22 cellular contexts compared by ENCODE assay signal in the genomic region with DNA sequence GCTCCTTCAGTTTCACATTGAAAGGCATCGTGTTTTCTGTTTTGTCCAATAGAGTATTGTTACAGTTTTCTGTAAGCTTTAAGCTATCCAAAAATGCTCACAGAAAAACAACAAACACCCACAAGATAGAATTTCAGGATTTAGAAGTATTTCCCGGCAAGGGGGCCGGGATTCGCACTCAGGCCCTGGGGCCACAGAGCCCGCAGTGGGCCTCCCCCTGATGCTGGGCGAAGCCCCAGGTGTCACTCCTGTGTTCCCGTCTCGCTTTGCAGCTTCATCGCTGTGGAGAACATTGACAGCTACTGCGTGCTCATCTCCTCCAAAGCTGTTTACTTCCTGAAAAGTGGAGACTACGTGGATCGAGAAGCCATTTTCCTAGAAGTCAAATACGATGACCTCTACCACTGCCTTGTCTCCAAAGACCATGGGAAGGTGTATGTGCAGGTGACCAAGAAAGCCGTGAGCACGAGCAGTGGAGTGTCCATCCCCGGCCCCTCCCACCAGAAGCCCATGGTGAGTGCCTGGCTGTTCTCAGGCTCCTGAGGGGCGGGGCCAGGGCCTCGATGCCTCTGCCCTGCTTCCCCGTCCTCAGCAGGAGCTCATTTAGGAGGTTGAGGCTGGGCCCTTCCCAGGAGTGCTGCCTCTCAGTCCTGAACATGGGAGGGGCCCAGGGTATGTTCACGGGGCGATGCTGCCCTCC.
DNase-seq lines count a peak whose midpoint lies in the region; ATAC-seq and TF ChIP-seq lines count a peak whose summit lies in the region.
"Had no signal": no experiment of that assay in that cellular context is flagged by ENCODE, and none has a peak within 500 bp of the region (broad histone marks: within the 10 kb centered on the region; RNA-seq: fewer than 3 reads in every experiment).

No MANE protein-coding gene starts in this region.

- H3K79me2 ChIP-seq in GM23338 (replicated peaks; ENCODE audit: insufficient read depth) = no peaks in the 10 kb centered on the region

- no peaks in the 10 kb centered on the region; the same call in 1 of the 2 replicates for H3K36me3 ChIP-seq in GM23338 (ENCODE audit: insufficient read depth)
- H3K36me3 ChIP-seq in gastroesophageal sphincter = peaks cover 0 to 40% of the 10 kb centered on the region in 2 donors
- H3K36me3 ChIP-seq in lower lobe of right lung = peaks cover 43% of the 10 kb centered on the region
- H3K36me3 ChIP-seq in right atrium auricular region = peaks cover 21% of the 10 kb centered on the region
- H3K36me3 ChIP-seq: BE2C, HAP-1 had no signal

- no peak for DNase-seq in GM23338 (ENCODE audit: low spot score)
- DNase-seq in activated CD8-positive, alpha-beta T cell treated with anti-CD3 and anti-CD28 coated beads, Interleukin-2, amount 10 ng/mL, durations not matched to agents 7 days and 5 days = no peak
- no peak for DNase-seq in stimulated activated naive CD8-positive, alpha-beta T cell treated with anti-CD3 and anti-CD28 coated beads, Interleukin-15, amount 100 ng/mL, for 72 hours
- DNase-seq in Kasumi-1 (lab: John Stamatoyannopoulos, UW) = no peak
- DNase-seq in lower lobe of right lung = no peak
- DNase-seq in right atrium auricular region (ENCODE audit: low spot score) = no peak
- DNase-seq: BE2C, COR-L47, DMS79, MM.1S, NCI-H1048, NCI-H1417 treated with DMSO at 0.1 percent for 48 hours, NCI-H187, NCI-H446 treated with DMSO at 0.1 percent for 48 hours, NCI-H526 treated with DMSO at 0.1 percent for 48 hours, OCI-M1 had no signal

- H3K27ac ChIP-seq in GM23338 (ENCODE audit: low read depth) (no peak overlapping the region), gastroesophageal sphincter (peak overlapping the region in 3 of 4 donors; percentile 35 to 52 (median 40)), lower lobe of right lung (no peak overlapping the region), right atrium auricular region (no peak overlapping the region)
- H3K27ac ChIP-seq: HL-60 had no signal

- ATAC-seq in GM23338 = peak; percentile 20; the same call in 2 of the 3 replicates
- ATAC-seq in activated CD8-positive, alpha-beta T cell treated with anti-CD3 and anti-CD28 coated beads, Interleukin-2, amount 10 ng/mL, durations not matched to agents 7 days and 5 days = no peak
- no peak for ATAC-seq in gastroesophageal sphincter
- no peak for ATAC-seq in stimulated activated naive CD8-positive, alpha-beta T cell treated with anti-CD3 and anti-CD28 coated beads, Interleukin-15, amount 100 ng/mL, for 72 hours
- ATAC-seq in lower lobe of right lung = no peak
- ATAC-seq: HepG2, K562, Right ventricle myocardium inferior had no signal

- H3K27me3 ChIP-seq in GM23338 (ENCODE audit: insufficient read depth) (no peaks in the 10 kb centered on the region), gastroesophageal sphincter (no peaks in the 10 kb centered on the region), lower lobe of right lung (ENCODE audit: low read depth) (no peaks in the 10 kb centered on the region), right atrium auricular region (no peaks in the 10 kb centered on the region)
- H3K27me3 ChIP-seq: BE2C had no signal

- peaks cover 12% of the 10 kb centered on the region for H3K27me3 Mint-ChIP-seq in GM23338 (ENCODE audit: insufficient read depth, low read depth, poor library complexity)
- H3K27me3 Mint-ChIP-seq in activated CD8-positive, alpha-beta T cell treated with anti-CD3 and anti-CD28 coated beads, Interleukin-2, amount 10 ng/mL, durations not matched to agents 7 days and 5 days (ENCODE audit: low read depth) = no peaks in the 10 kb centered on the region
- no peaks in the 10 kb centered on the region for H3K27me3 Mint-ChIP-seq in stimulated activated naive CD8-positive, alpha-beta T cell treated with anti-CD3 and anti-CD28 coated beads, Interleukin-15, amount 100 ng/mL, for 72 hours

- H3K9me3 ChIP-seq in gastroesophageal sphincter (no peaks in the 10 kb centered on the region), lower lobe of right lung (no peaks in the 10 kb centered on the region), right atrium auricular region (no peaks in the 10 kb centered on the region)
- H3K9me3 ChIP-seq: BE2C, HAP-1 had no signal

- H3K4me2 ChIP-seq in GM23338 = no peak overlapping the region

- H3K4me3 Mint-ChIP-seq in GM23338 = no peak overlapping the region
- no peak overlapping the region for H3K4me3 Mint-ChIP-seq in activated CD8-positive, alpha-beta T cell treated with anti-CD3 and anti-CD28 coated beads, Interleukin-2, amount 10 ng/mL, durations not matched to agents 7 days and 5 days
- H3K4me3 Mint-ChIP-seq in stimulated activated naive CD8-positive, alpha-beta T cell treated with anti-CD3 and anti-CD28 coated beads, Interleukin-15, amount 100 ng/mL, for 72 hours = no peak overlapping the region

- no peak for TF ChIP-seq CTCF in GM23338 (conservative IDR thresholded peaks at IDR 0.05; ENCODE audit: low read depth in 2 of 2)
- no peak for TF ChIP-seq CTCF in gastroesophageal sphincter (IDR thresholded peaks at IDR 0.05)
- no peak for TF ChIP-seq CTCF in lower lobe of right lung (IDR thresholded peaks at IDR 0.05)
- no peak for TF ChIP-seq CTCF in right atrium auricular region (IDR thresholded peaks at IDR 0.05)

- TF ChIP-seq EP300 in gastroesophageal sphincter (IDR thresholded peaks at IDR 0.05) = no peak

- WGBS in gastroesophageal sphincter (ENCODE audit: low coverage in 1 of 2), 2 donors = 80 to 94% methylated on average over 1 to 8 of the region's 21 CpGs

- no peak overlapping the region for H3K27ac Mint-ChIP-seq in GM23338
- peak overlapping the region; percentile 27 for H3K27ac Mint-ChIP-seq in activated CD8-positive, alpha-beta T cell treated with anti-CD3 and anti-CD28 coated beads, Interleukin-2, amount 10 ng/mL, durations not matched to agents 7 days and 5 days
- H3K27ac Mint-ChIP-seq in stimulated activated naive CD8-positive, alpha-beta T cell treated with anti-CD3 and anti-CD28 coated beads, Interleukin-15, amount 100 ng/mL, for 72 hours = peak overlapping the region; percentile 72 to 85

- TF ChIP-seq POLR2A in gastroesophageal sphincter (IDR thresholded peaks at IDR 0.05) = no peak

- intact Hi-C loops in lower lobe of right lung (cut with DNase I) = no loop called here

- no peaks in the 10 kb centered on the region; the same call in 2 of the 3 replicates for H3K9me3 Mint-ChIP-seq in GM23338
- H3K9me3 Mint-ChIP-seq in activated CD8-positive, alpha-beta T cell treated with anti-CD3 and anti-CD28 coated beads, Interleukin-2, amount 10 ng/mL, durations not matched to agents 7 days and 5 days (ENCODE audit: insufficient read depth) = no peaks in the 10 kb centered on the region
- no peaks in the 10 kb centered on the region for H3K9me3 Mint-ChIP-seq in stimulated activated naive CD8-positive, alpha-beta T cell treated with anti-CD3 and anti-CD28 coated beads, Interleukin-15, amount 100 ng/mL, for 72 hours

- POLR2A ChIA-PET in activated CD8-positive, alpha-beta T cell treated with anti-CD3 and anti-CD28 coated beads, Interleukin-2, amount 10 ng/mL, durations not matched to agents 7 days and 5 days (lab: Charles Lee) = interaction anchor here (0.5 to 1.4 kb wide), 4 partner anchors 22 to 296 kb away, joined by 3 to 4 read pairs (median 3); no protein-coding TSS in a partner anchor

- H3K4me3 ChIP-seq in GM23338 = no peak overlapping the region
- no peak overlapping the region for H3K4me3 ChIP-seq in gastroesophageal sphincter
- H3K4me3 ChIP-seq in lower lobe of right lung = no peak overlapping the region
- no peak overlapping the region for H3K4me3 ChIP-seq in right atrium auricular region
- H3K4me3 ChIP-seq: HAP-1, K562 had no signal

- CTCF ChIA-PET in activated CD8-positive, alpha-beta T cell treated with anti-CD3 and anti-CD28 coated beads, Interleukin-2, amount 10 ng/mL, durations not matched to agents 7 days and 5 days (lab: Charles Lee) = interaction anchor here (0.9 to 1.4 kb wide), 2 partner anchors 57 to 152 kb away, joined by 3 read pairs; no protein-coding TSS in a partner anchor

- no peaks in the 10 kb centered on the region; the same call in 2 of the 3 replicates for H3K36me3 Mint-ChIP-seq in GM23338 (ENCODE audit: low read depth)
- H3K36me3 Mint-ChIP-seq in activated CD8-positive, alpha-beta T cell treated with anti-CD3 and anti-CD28 coated beads, Interleukin-2, amount 10 ng/mL, durations not matched to agents 7 days and 5 days (ENCODE audit: low read depth) = peaks cover 48% of the 10 kb centered on the region

- H3K4me1 Mint-ChIP-seq in GM23338 = peaks cover 34% of the 10 kb centered on the region
- H3K4me1 Mint-ChIP-seq in activated CD8-positive, alpha-beta T cell treated with anti-CD3 and anti-CD28 coated beads, Interleukin-2, amount 10 ng/mL, durations not matched to agents 7 days and 5 days (ENCODE audit: low read depth) = peaks cover 56% of the 10 kb centered on the region
- H3K4me1 Mint-ChIP-seq in stimulated activated naive CD8-positive, alpha-beta T cell treated with anti-CD3 and anti-CD28 coated beads, Interleukin-15, amount 100 ng/mL, for 72 hours = peaks cover 89% of the 10 kb centered on the region

- no peak overlapping the region for H2AFZ ChIP-seq in GM23338

- H3K4me1 ChIP-seq in GM23338 (ENCODE audit: insufficient read depth) (peaks cover 20% of the 10 kb centered on the region), gastroesophageal sphincter (peaks cover 5 to 49% (median 16%) of the 10 kb centered on the region in 3 donors), lower lobe of right lung (peaks cover 19% of the 10 kb centered on the region), right atrium auricular region (peaks cover 0 to 48% of the 10 kb centered on the region in 2 donors)
- H3K4me1 ChIP-seq: BE2C, HAP-1 had no signal

- H3K9me2 ChIP-seq in GM23338 (ENCODE audit: insufficient read depth) = no peaks in the 10 kb centered on the region

- H3F3A ChIP-seq in GM23338 (replicated peaks; ENCODE audit: low read depth) = no peaks in the 10 kb centered on the region

- 0 out of 2 replicates have a peak, but pooled peaks cover 2% of the 10 kb centered on the region for H4K20me1 ChIP-seq in GM23338 (replicated peaks; ENCODE audit: insufficient read depth)

TF ChIP-seq in GM23338, 12 proteins besides CTCF, POLR2A, EP300 and RAD21 (continues in another document):
- no peak for TF ChIP-seq EZH2phosphoT487 (IDR thresholded peaks at IDR 0.05; ENCODE audit: unreplicated experiment)
- TF ChIP-seq ZNF331 (CRISPR knock-in tag; IDR thresholded peaks at IDR 0.05; ENCODE audit: low read depth) = no peak
- TF ChIP-seq NANOG (IDR thresholded peaks at IDR 0.05; ENCODE audit: borderline replicate concordance) = no peak
- TF ChIP-seq, protein P1, sequence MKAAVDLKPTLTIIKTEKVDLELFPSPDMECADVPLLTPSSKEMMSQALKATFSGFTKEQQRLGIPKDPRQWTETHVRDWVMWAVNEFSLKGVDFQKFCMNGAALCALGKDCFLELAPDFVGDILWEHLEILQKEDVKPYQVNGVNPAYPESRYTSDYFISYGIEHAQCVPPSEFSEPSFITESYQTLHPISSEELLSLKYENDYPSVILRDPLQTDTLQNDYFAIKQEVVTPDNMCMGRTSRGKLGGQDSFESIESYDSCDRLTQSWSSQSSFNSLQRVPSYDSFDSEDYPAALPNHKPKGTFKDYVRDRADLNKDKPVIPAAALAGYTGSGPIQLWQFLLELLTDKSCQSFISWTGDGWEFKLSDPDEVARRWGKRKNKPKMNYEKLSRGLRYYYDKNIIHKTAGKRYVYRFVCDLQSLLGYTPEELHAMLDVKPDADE (IDR thresholded peaks at IDR 0.05) = no peak

Comparison
In these comparisons a context has a peak if more than half of its experiments do, and no peak if none do; other contexts are left out.
1. H3K27ac ChIP-seq: peak in gastroesophageal sphincter (3 of 4); none in GM23338 (single experiment), lower lobe of right lung (single experiment) and right atrium auricular region (0 of 2).